Comparison of ENCODE assay signal across 1 cellular context in genomic region chr5:154701181-154701580, GRCh38.
A peak's percentile ranks its signal among the peaks of the same experiment; 100 is the strongest.
TF ChIP-seq lines count a peak whose summit lies in the region.

No MANE protein-coding gene starts in this region.

TF ChIP-seq in HepG2, 621 proteins besides CTCF, POLR2A, EP300 and RAD21 (continued from another document and continues in another):
- no peak for TF ChIP-seq ZNF142 (CRISPR knock-in tag; IDR thresholded peaks at IDR 0.05)
- TF ChIP-seq JARID2 (CRISPR knock-in tag; IDR thresholded peaks at IDR 0.05; ENCODE audit: insufficient replicate concordance) = no peak
- TF ChIP-seq ZNF546 (CRISPR knock-in tag; conservative IDR thresholded peaks at IDR 0.05) = no peak
- no peak for TF ChIP-seq ZNF761 (CRISPR knock-in tag; conservative IDR thresholded peaks at IDR 0.05)
- no peak for TF ChIP-seq CEBPG (CRISPR knock-in tag; IDR thresholded peaks at IDR 0.05)
- no peak for TF ChIP-seq NKX3-1 (CRISPR knock-in tag; IDR thresholded peaks at IDR 0.05)
- peak; percentile 100 for TF ChIP-seq MAFK (conservative IDR thresholded peaks at IDR 0.05 in 1 of 2, IDR thresholded peaks at IDR 0.05 in 1 of 2; ENCODE audit: low read length in 2 of 2)
- TF ChIP-seq ZFP37 (CRISPR knock-in tag; IDR thresholded peaks at IDR 0.05; ENCODE audit: borderline replicate concordance) = no peak
- no peak for TF ChIP-seq ZNF710 (CRISPR knock-in tag; IDR thresholded peaks at IDR 0.05; ENCODE audit: borderline replicate concordance)
- TF ChIP-seq ZNF512B (CRISPR knock-in tag; IDR thresholded peaks at IDR 0.05; ENCODE audit: borderline replicate concordance) = no peak
- TF ChIP-seq TFE3 (CRISPR knock-in tag; IDR thresholded peaks at IDR 0.05) = peak; percentile 69
- TF ChIP-seq ZNF441 (CRISPR knock-in tag; IDR thresholded peaks at IDR 0.05; ENCODE audit: borderline replicate concordance) = no peak
- no peak for TF ChIP-seq ZBTB7A (CRISPR knock-in tag; IDR thresholded peaks at IDR 0.05)
- TF ChIP-seq ZFP36L1 (CRISPR knock-in tag; IDR thresholded peaks at IDR 0.05) = no peak
- no peak for TF ChIP-seq ZNF839 (CRISPR knock-in tag; IDR thresholded peaks at IDR 0.05; ENCODE audit: borderline replicate concordance)
- TF ChIP-seq RBAK (CRISPR knock-in tag; IDR thresholded peaks at IDR 0.05) = no peak
- TF ChIP-seq ZMYM4 (CRISPR knock-in tag; IDR thresholded peaks at IDR 0.05) = peak; percentile 31; the same call in 1 of the 2 replicates
- no peak for TF ChIP-seq ETV6 (CRISPR knock-in tag; conservative IDR thresholded peaks at IDR 0.05)
- TF ChIP-seq ZNF597 (CRISPR knock-in tag; IDR thresholded peaks at IDR 0.05) = no peak
- TF ChIP-seq TBX2 (CRISPR knock-in tag; IDR thresholded peaks at IDR 0.05; ENCODE audit: borderline replicate concordance) = 0 out of 2 replicates have a peak, but pooled peaks have one; percentile 40
- no peak for TF ChIP-seq ZNF7 (CRISPR knock-in tag; IDR thresholded peaks at IDR 0.05)
- TF ChIP-seq ZNF781 (CRISPR knock-in tag; IDR thresholded peaks at IDR 0.05; ENCODE audit: borderline replicate concordance, not compliant biosample characterization) = no peak
- TF ChIP-seq ZNF609 (CRISPR knock-in tag; IDR thresholded peaks at IDR 0.05; ENCODE audit: borderline replicate concordance) = no peak
- peak; percentile 62 for TF ChIP-seq USF2 (IDR thresholded peaks at IDR 0.05; ENCODE audit: low read depth, low read length)
- TF ChIP-seq USF2 (CRISPR knock-in tag; IDR thresholded peaks at IDR 0.05; ENCODE audit: borderline replicate concordance) = peak; percentile 62; the same call in 1 of the 2 replicates
- no peak for TF ChIP-seq ZFY (CRISPR knock-in tag; IDR thresholded peaks at IDR 0.05)
- TF ChIP-seq TEAD3 (CRISPR knock-in tag; optimal IDR thresholded peaks at IDR 0.05; ENCODE audit: borderline replicate concordance) = no peak
- peak; percentile 37 for TF ChIP-seq FOXK2 (IDR thresholded peaks at IDR 0.05)
- TF ChIP-seq SMARCE1 (IDR thresholded peaks at IDR 0.05; ENCODE audit: borderline replicate concordance) = no peak
- no peak for TF ChIP-seq ARNTL (CRISPR knock-in tag; IDR thresholded peaks at IDR 0.05)
- TF ChIP-seq KAT7 (CRISPR knock-in tag; IDR thresholded peaks at IDR 0.05; ENCODE audit: borderline replicate concordance) = no peak
- TF ChIP-seq TAF1 (CRISPR knock-in tag; IDR thresholded peaks at IDR 0.05) = no peak
- no peak for TF ChIP-seq ZNF704 (CRISPR knock-in tag; IDR thresholded peaks at IDR 0.05; ENCODE audit: borderline replicate concordance)
- TF ChIP-seq CENPBD1 (CRISPR knock-in tag; IDR thresholded peaks at IDR 0.05; ENCODE audit: borderline replicate concordance, low read depth) = no peak
- no peak for TF ChIP-seq ZNF850 (CRISPR knock-in tag; conservative IDR thresholded peaks at IDR 0.05)
- no peak for TF ChIP-seq NR2F6 (IDR thresholded peaks at IDR 0.05)
- TF ChIP-seq NR2F6 (CRISPR knock-in tag; IDR thresholded peaks at IDR 0.05) = no peak
- peak; percentile 100 for TF ChIP-seq MAFF (IDR thresholded peaks at IDR 0.05; ENCODE audit: low read depth, low read length)
- no peak for TF ChIP-seq SP140L (CRISPR knock-in tag; IDR thresholded peaks at IDR 0.05; ENCODE audit: borderline replicate concordance)
- no peak for TF ChIP-seq ZBTB20 (CRISPR knock-in tag; IDR thresholded peaks at IDR 0.05; ENCODE audit: borderline replicate concordance, low read depth)
